Comparison of ENCODE assay signal across 18 cellular contexts in the genomic region with DNA sequence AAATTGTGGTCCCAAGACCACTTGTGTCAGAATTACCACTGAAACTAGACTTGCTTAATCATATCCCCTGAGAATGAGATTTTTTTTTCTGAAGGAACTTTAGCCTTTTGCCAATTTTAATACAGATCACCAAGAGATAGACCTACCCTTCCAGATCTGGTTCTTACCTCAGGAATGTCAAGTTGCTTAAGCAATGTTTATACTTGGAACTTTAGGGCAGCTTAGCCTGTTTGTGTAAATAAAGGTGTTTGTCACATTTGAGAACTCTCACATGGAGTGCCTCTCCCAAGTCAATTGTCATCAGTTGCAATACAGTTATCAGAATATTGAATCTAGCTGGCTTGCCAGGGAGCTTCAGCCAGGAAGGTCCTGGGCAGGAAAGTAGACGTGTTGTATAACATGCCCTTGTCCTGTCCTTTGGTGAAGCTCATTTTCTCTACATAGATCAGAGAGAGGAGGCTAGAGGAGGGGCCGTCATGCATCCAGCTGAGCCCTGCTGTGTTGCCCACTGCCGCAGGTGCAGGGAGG. TPM values are rescaled to one million over a fixed set of nuclear protein-coding genes. Genes with fewer than 3 reads are reported as not detected.
A peak's percentile ranks its signal among the peaks of the same experiment; 100 is the strongest.
DNase-seq lines count a peak whose midpoint lies in the region; ATAC-seq and TF ChIP-seq lines count a peak whose summit lies in the region.
"Had no signal": no experiment of that assay in that cellular context is flagged by ENCODE, and none has a peak within 500 bp of the region (broad histone marks: within the 10 kb centered on the region; RNA-seq: fewer than 3 reads in every experiment).

No MANE protein-coding gene starts in this region.

- TF ChIP-seq CTCF in adrenal gland (IDR thresholded peaks at IDR 0.05) (no peak), lower lobe of right lung (IDR thresholded peaks at IDR 0.05) (no peak), tibial artery (IDR thresholded peaks at IDR 0.05) (no peak)
- TF ChIP-seq CTCF in activated CD8-positive, alpha-beta T cell treated with anti-CD3 and anti-CD28 coated beads for 36 hours (IDR thresholded peaks at IDR 0.05): no peak

- CTCF ChIA-PET in activated CD8-positive, alpha-beta T cell treated with anti-CD3 and anti-CD28 coated beads for 36 hours (lab: Charles Lee): no interaction called here

- H3K36me3 Mint-ChIP-seq in activated CD8-positive, alpha-beta T cell treated with anti-CD3 and anti-CD28 coated beads for 36 hours (ENCODE audit: low read depth): peaks cover 11% of the 10 kb centered on the region

- H3K36me3 ChIP-seq in adrenal gland (replicated peaks in 1 of 2) (no peaks in the 10 kb centered on the region), lower lobe of right lung (no peaks in the 10 kb centered on the region), tibial artery (peaks cover 0 to 6% (median 3%) of the 10 kb centered on the region in 3 donors)
- H3K36me3 ChIP-seq: suprapubic skin had no signal

- ATAC-seq in lower lobe of right lung (peak in 1 of 2 donors; percentile 9), HG03460 (IDR thresholded peaks at IDR 0.05; ENCODE audit: unreplicated experiment) (no peak)
- no peak for ATAC-seq in activated CD8-positive, alpha-beta T cell treated with anti-CD3 and anti-CD28 coated beads for 36 hours
- ATAC-seq: HCT116; naive thymus-derived CD4-positive, alpha-beta T cell had no signal

- H3K4me1 Mint-ChIP-seq in activated CD8-positive, alpha-beta T cell treated with anti-CD3 and anti-CD28 coated beads for 36 hours (ENCODE audit: low read depth): peaks cover 67% of the 10 kb centered on the region

- no peak overlapping the region for H3K4me3 Mint-ChIP-seq in activated CD8-positive, alpha-beta T cell treated with anti-CD3 and anti-CD28 coated beads for 36 hours
- H3K4me3 Mint-ChIP-seq: naive thymus-derived CD4-positive, alpha-beta T cell had no signal

- H3K4me3 ChIP-seq in adrenal gland: no peak overlapping the region
- no peak overlapping the region for H3K4me3 ChIP-seq in lower lobe of right lung
- H3K4me3 ChIP-seq in tibial artery: no peak overlapping the region
- H3K4me3 ChIP-seq: suprapubic skin had no signal

- H3K4me1 ChIP-seq in adrenal gland (replicated peaks in 1 of 2) (peaks cover 42 to 53% of the 10 kb centered on the region in 2 donors), lower lobe of right lung (peaks cover 46% of the 10 kb centered on the region), tibial artery (peaks cover 0 to 70% (median 32%) of the 10 kb centered on the region in 4 donors)

- H3K27ac ChIP-seq in adrenal gland (peak overlapping the region; percentile 9 to 86 (median 76)), lower lobe of right lung (peak overlapping the region; percentile 92), tibial artery (peak overlapping the region; percentile 67 to 84)
- H3K27ac ChIP-seq: 22Rv1 had no signal

- no peak for TF ChIP-seq POLR2A in adrenal gland (IDR thresholded peaks at IDR 0.05)

- DNase-seq in SIG-M5 treated with dmso at 0.1 percent for 504 hours (lab: John Stamatoyannopoulos, UW; ENCODE audit: unreplicated experiment) (peak; percentile 26), SIG-M5 (lab: John Stamatoyannopoulos, UW) (no peak), adrenal gland (peak in 2 of 7 donors; percentile 19 to 39), lower lobe of right lung (no peak), tibial artery (no peak)
- DNase-seq in activated CD8-positive, alpha-beta T cell treated with anti-CD3 and anti-CD28 coated beads for 36 hours: no peak
- no peak for DNase-seq in activated CD4-positive, alpha-beta T cell treated with anti-CD3 and anti-CD28 coated beads for 48 hours
- DNase-seq: activated naive CD4-positive, alpha-beta T cell treated with anti-CD3 and anti-CD28 coated beads, Interleukin-2, amount 50 U/mL, for 16 hours; activated T-cell treated with anti-CD3 and anti-CD28 coated beads, Interleukin-2, amount 50 U/mL, for 48 hours; erythroblast; KG1; naive thymus-derived CD4-positive, alpha-beta T cell; NCI-H2171; NCI-H526 had no signal

- no peaks in the 10 kb centered on the region for H3K27me3 Mint-ChIP-seq in activated CD8-positive, alpha-beta T cell treated with anti-CD3 and anti-CD28 coated beads for 36 hours
- H3K27me3 Mint-ChIP-seq: naive thymus-derived CD4-positive, alpha-beta T cell had no signal

- intact Hi-C loops in adrenal gland (cut with DNase I): no loop called here
- intact Hi-C loops in lower lobe of right lung (cut with DNase I): no loop called here
- intact Hi-C loops in tibial artery (cut with DNase I; ENCODE audit: low total_unique reads): no loop called here
- intact Hi-C loops in activated CD8-positive, alpha-beta T cell treated with anti-CD3 and anti-CD28 coated beads for 36 hours (cut with micrococcal nuclease): no loop called here

- 49 to 79% (median 58%) methylated on average over 3 of the region's 3 CpGs for WGBS in adrenal gland, 4 donors

- no peaks in the 10 kb centered on the region for H3K9me3 ChIP-seq in adrenal gland (replicated peaks in 1 of 3)
- no peaks in the 10 kb centered on the region for H3K9me3 ChIP-seq in lower lobe of right lung
- H3K9me3 ChIP-seq in tibial artery: no peaks in the 10 kb centered on the region
- H3K9me3 ChIP-seq: suprapubic skin had no signal

- POLR2A ChIA-PET in activated CD8-positive, alpha-beta T cell treated with anti-CD3 and anti-CD28 coated beads for 36 hours (lab: Charles Lee): no interaction called here

- H3K9me3 Mint-ChIP-seq in activated CD8-positive, alpha-beta T cell treated with anti-CD3 and anti-CD28 coated beads for 36 hours: peaks cover 4% of the 10 kb centered on the region

- no peak overlapping the region for H3K27ac Mint-ChIP-seq in activated CD8-positive, alpha-beta T cell treated with anti-CD3 and anti-CD28 coated beads for 36 hours

- no peaks in the 10 kb centered on the region for H3K27me3 ChIP-seq in adrenal gland
- H3K27me3 ChIP-seq in lower lobe of right lung (ENCODE audit: low read depth): no peaks in the 10 kb centered on the region
- no peaks in the 10 kb centered on the region for H3K27me3 ChIP-seq in tibial artery
- H3K27me3 ChIP-seq: suprapubic skin had no signal

RNA-seq across cellular contexts. Expression of gene GPD1L, which starts 3.9 kb away (rescaled TPM):
- total RNA-seq in adrenal gland (100 to 1,000 TPM in 1 of 8 donors, 10 to 100 TPM in 7; 55.3 to 108 (median 79.1) TPM), lower lobe of right lung (77.9 TPM)
- polyA plus RNA-seq in adrenal gland: 100 to 1,000 TPM in 1 of 3 donors, 10 to 100 TPM in 2; 19.7 to 116 (median 24.6) TPM
- total RNA-seq in activated CD8-positive, alpha-beta T cell treated with anti-CD3 and anti-CD28 coated beads for 36 hours: 10 to 100 TPM in 1 of 2 experiments, 1 to 10 TPM in 1; 9.2 to 10.2 TPM
